ENCODE assay signal across 1 cellular context in the genomic region with DNA sequence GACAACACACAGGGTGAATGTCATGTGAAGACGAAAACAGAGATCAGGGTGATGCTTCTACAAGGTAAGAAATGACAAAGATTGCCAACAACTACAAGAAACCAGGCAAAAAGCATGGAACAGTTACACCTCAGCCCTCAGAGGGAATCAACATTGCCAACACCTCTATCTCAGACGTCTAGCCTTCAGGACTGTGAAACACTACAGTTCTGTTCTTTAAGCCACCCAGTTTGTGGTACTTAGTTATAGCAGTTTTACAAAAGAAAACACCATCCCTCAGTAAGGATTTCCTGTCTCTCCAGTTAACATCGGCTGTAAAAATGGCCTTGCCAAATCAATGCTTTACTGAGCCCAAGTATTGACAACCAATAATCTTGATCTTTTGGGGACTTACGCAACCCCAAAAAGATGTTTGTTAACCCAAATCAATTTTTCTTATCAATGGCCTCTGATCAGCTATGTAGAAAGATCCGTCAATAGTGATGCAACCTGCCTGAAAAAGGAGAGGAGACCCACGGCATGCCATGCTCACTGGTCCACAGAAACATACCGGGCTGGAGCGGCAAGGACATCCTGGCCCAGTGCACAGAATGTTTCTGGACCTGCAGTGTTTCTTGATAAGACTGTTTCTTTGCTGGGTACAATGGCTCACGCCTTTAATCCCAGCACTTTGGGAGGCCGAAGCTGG.
A peak's percentile ranks its signal among the peaks of the same experiment; 100 is the strongest.
TF ChIP-seq lines count a peak whose summit lies in the region.

No MANE protein-coding gene starts in this region.

TF ChIP-seq in HepG2, 621 proteins besides CTCF, POLR2A, EP300 and RAD21 (continued from another document and continues in another):
- TF ChIP-seq NR2F2 (IDR thresholded peaks at IDR 0.05; ENCODE audit: borderline replicate concordance, low read depth) (peak; percentile 47; the same call in 1 of the 2 replicates), NFIB (CRISPR knock-in tag; IDR thresholded peaks at IDR 0.05; ENCODE audit: borderline replicate concordance) (no peak), ZKSCAN1 (IDR thresholded peaks at IDR 0.05; ENCODE audit: low read length) (no peak), ZGPAT (CRISPR knock-in tag; IDR thresholded peaks at IDR 0.05) (peak; percentile 40; the same call in 1 of the 2 replicates), HNF1B (CRISPR knock-in tag; IDR thresholded peaks at IDR 0.05) (no peak), ZNF296 (CRISPR knock-in tag; conservative IDR thresholded peaks at IDR 0.05) (no peak), STAT5B (CRISPR knock-in tag; IDR thresholded peaks at IDR 0.05) (no peak), TBP (CRISPR knock-in tag; IDR thresholded peaks at IDR 0.05) (no peak), ZNF3 (CRISPR knock-in tag; IDR thresholded peaks at IDR 0.05) (no peak), SIX1 (CRISPR knock-in tag; IDR thresholded peaks at IDR 0.05; ENCODE audit: borderline replicate concordance) (0 out of 2 replicates have a peak, but pooled peaks have one; percentile 38), HOXA7 (CRISPR knock-in tag; IDR thresholded peaks at IDR 0.05) (no peak), ZNF510 (CRISPR knock-in tag; IDR thresholded peaks at IDR 0.05; ENCODE audit: low read depth) (no peak), ZNF674 (CRISPR knock-in tag; IDR thresholded peaks at IDR 0.05; ENCODE audit: low read depth) (no peak), FOXA1 (IDR thresholded peaks at IDR 0.05) (no peak), FOXA1 (CRISPR knock-in tag; IDR thresholded peaks at IDR 0.05) (0 out of 2 replicates have a peak, but pooled peaks have one; percentile 18), ATF1 (CRISPR knock-in tag; IDR thresholded peaks at IDR 0.05) (no peak), ZNF232 (CRISPR knock-in tag; IDR thresholded peaks at IDR 0.05; ENCODE audit: borderline replicate concordance) (peak; percentile 74; the same call in 1 of the 2 replicates), FOXO4 (CRISPR knock-in tag; conservative IDR thresholded peaks at IDR 0.05) (no peak), HDAC2 (CRISPR knock-in tag; IDR thresholded peaks at IDR 0.05) (peak; percentile 87), ATF7 (IDR thresholded peaks at IDR 0.05) (peak; percentile 16; the same call in 1 of the 2 replicates), ATF7 (CRISPR knock-in tag; IDR thresholded peaks at IDR 0.05) (no peak), ZNF251 (CRISPR knock-in tag; IDR thresholded peaks at IDR 0.05) (no peak), ZNF34 (CRISPR knock-in tag; IDR thresholded peaks at IDR 0.05; ENCODE audit: borderline replicate concordance) (no peak), ZNF878 (CRISPR knock-in tag; IDR thresholded peaks at IDR 0.05) (no peak), HMG20B (CRISPR knock-in tag; conservative IDR thresholded peaks at IDR 0.05) (no peak), SRSF9 (IDR thresholded peaks at IDR 0.05; ENCODE audit: borderline replicate concordance, insufficient read depth, low read depth, low read length, poor library complexity, severe bottlenecking) (no peak), ZBTB40 (IDR thresholded peaks at IDR 0.05) (no peak), ZBTB40 (CRISPR knock-in tag; IDR thresholded peaks at IDR 0.05) (no peak), ASH2L (IDR thresholded peaks at IDR 0.05; ENCODE audit: insufficient read length, low read depth, low read length) (no peak), ZNF230 (CRISPR knock-in tag; IDR thresholded peaks at IDR 0.05) (no peak), ZNF792 (CRISPR knock-in tag; IDR thresholded peaks at IDR 0.05) (no peak), GATAD1 (CRISPR knock-in tag; IDR thresholded peaks at IDR 0.05) (no peak), ZKSCAN8 (CRISPR knock-in tag; IDR thresholded peaks at IDR 0.05; ENCODE audit: borderline replicate concordance) (no peak), ZNF773 (CRISPR knock-in tag; IDR thresholded peaks at IDR 0.05; ENCODE audit: borderline replicate concordance) (no peak), ZNF598 (CRISPR knock-in tag; IDR thresholded peaks at IDR 0.05; ENCODE audit: borderline replicate concordance) (no peak), ARNT (IDR thresholded peaks at IDR 0.05) (no peak), ETV5 (CRISPR knock-in tag; IDR thresholded peaks at IDR 0.05; ENCODE audit: borderline replicate concordance) (peak; percentile 59; the same call in 1 of the 2 replicates)
- TF ChIP-seq, protein P1, sequence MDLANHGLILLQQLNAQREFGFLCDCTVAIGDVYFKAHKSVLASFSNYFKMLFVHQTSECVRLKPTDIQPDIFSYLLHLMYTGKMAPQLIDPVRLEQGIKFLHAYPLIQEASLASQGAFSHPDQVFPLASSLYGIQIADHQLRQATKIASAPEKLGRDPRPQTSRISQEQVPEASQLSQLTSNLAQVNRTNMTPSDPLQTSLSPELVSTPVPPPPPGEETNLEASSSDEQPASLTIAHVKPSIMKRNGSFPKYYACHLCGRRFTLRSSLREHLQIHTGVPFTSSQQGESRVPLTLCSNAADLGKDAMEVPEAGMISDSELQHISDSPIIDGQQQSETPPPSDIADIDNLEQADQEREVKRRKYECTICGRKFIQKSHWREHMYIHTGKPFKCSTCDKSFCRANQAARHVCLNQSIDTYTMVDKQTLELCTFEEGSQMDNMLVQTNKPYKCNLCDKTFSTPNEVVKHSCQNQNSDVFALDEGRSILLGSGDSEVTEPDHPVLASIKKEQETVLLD (CRISPR knock-in tag; IDR thresholded peaks at IDR 0.05; ENCODE audit: low read depth): no peak
- TF ChIP-seq, protein P2, sequence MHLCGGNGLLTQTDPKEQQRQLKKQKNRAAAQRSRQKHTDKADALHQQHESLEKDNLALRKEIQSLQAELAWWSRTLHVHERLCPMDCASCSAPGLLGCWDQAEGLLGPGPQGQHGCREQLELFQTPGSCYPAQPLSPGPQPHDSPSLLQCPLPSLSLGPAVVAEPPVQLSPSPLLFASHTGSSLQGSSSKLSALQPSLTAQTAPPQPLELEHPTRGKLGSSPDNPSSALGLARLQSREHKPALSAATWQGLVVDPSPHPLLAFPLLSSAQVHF (CRISPR knock-in tag; IDR thresholded peaks at IDR 0.05): no peak
- TF ChIP-seq, protein P3, sequence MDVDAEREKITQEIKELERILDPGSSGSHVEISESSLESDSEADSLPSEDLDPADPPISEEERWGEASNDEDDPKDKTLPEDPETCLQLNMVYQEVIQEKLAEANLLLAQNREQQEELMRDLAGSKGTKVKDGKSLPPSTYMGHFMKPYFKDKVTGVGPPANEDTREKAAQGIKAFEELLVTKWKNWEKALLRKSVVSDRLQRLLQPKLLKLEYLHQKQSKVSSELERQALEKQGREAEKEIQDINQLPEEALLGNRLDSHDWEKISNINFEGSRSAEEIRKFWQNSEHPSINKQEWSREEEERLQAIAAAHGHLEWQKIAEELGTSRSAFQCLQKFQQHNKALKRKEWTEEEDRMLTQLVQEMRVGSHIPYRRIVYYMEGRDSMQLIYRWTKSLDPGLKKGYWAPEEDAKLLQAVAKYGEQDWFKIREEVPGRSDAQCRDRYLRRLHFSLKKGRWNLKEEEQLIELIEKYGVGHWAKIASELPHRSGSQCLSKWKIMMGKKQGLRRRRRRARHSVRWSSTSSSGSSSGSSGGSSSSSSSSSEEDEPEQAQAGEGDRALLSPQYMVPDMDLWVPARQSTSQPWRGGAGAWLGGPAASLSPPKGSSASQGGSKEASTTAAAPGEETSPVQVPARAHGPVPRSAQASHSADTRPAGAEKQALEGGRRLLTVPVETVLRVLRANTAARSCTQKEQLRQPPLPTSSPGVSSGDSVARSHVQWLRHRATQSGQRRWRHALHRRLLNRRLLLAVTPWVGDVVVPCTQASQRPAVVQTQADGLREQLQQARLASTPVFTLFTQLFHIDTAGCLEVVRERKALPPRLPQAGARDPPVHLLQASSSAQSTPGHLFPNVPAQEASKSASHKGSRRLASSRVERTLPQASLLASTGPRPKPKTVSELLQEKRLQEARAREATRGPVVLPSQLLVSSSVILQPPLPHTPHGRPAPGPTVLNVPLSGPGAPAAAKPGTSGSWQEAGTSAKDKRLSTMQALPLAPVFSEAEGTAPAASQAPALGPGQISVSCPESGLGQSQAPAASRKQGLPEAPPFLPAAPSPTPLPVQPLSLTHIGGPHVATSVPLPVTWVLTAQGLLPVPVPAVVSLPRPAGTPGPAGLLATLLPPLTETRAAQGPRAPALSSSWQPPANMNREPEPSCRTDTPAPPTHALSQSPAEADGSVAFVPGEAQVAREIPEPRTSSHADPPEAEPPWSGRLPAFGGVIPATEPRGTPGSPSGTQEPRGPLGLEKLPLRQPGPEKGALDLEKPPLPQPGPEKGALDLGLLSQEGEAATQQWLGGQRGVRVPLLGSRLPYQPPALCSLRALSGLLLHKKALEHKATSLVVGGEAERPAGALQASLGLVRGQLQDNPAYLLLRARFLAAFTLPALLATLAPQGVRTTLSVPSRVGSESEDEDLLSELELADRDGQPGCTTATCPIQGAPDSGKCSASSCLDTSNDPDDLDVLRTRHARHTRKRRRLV (CRISPR knock-in tag; IDR thresholded peaks at IDR 0.05): no peak
